9 cellular contexts compared by ENCODE assay signal in the genomic region with DNA sequence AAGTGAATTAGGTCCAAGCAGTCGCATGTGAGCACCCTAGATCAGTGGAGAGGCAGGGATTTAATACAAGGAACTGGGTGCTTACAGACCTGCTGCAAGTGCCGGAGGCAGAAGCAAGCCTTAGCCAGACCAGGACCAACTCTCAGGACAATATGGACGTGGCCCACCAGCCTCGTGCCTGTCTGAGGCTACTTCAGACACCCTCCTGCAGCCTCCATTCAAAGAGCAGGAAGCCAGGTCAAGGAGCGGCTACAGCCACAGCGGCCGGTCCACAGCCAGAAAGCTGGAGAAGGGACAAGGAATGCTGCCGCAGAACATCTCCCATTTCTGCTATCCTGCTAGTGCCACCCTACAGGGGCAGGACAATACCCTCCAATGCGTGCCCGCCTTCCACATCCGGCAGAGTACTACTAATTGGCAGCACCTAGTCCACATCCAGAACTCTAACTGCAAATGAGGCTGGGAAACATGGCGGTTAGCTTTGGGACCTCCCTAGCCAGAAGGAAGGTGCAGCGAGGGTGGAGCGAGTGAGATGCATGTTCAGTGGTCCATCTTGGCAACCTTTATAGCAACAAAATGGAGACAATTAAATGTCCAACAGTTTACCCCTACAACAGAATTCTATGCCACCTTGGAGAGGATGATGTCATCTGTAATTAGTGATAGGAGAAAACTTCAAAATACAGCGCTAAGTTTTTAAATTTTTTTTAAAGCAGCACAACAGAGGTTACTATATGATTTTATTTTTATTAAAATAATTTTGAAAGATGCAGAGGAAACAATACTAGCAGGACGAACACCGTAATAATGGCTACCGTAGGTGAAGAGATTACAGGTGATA. TPM values are rescaled to one million over a fixed set of nuclear protein-coding genes. Genes with fewer than 3 reads are reported as not detected.
DNase-seq lines count a peak whose midpoint lies in the region; ATAC-seq, FAIRE-seq and TF ChIP-seq lines count a peak whose summit lies in the region.
"Had no signal": no experiment of that assay in that cellular context is flagged by ENCODE, and none has a peak within 500 bp of the region (broad histone marks: within the 10 kb centered on the region; RNA-seq: fewer than 3 reads in every experiment).

No MANE protein-coding gene starts in this region.

- H3K27ac ChIP-seq in GM23338 (ENCODE audit: low read depth), result no peak overlapping the region
- peak overlapping the region in 3 of 4 donors; percentile 19 to 69 (median 48) for H3K27ac ChIP-seq in Peyer's patch
- H3K27ac ChIP-seq in esophagus squamous epithelium, result peak overlapping the region; percentile 46 to 86 (median 84)
- peak overlapping the region; percentile 84 to 97 (median 88) for H3K27ac ChIP-seq in sigmoid colon
- H3K27ac ChIP-seq in small intestine (ENCODE audit: low read depth in 1 of 2, low read length in 1 of 2), result no peak overlapping the region

- DNase-seq in GM23338 (ENCODE audit: low spot score), result no peak
- no peak for DNase-seq in Peyer's patch
- no peak for DNase-seq in esophagus squamous epithelium (lab: John Stamatoyannopoulos, UW)
- DNase-seq in sigmoid colon, result peak; percentile 56
- DNase-seq in H54 (ENCODE audit: insufficient read length, low spot score), result no peak
- DNase-seq in GM10266 (ENCODE audit: extremely low spot score), result no peak
- DNase-seq in small intestine, result no peak
- DNase-seq in Ammon's horn (ENCODE audit: low spot score), result no peak

- TF ChIP-seq EP300 in sigmoid colon (IDR thresholded peaks at IDR 0.05), result no peak

- peaks cover 19% of the 10 kb centered on the region for H3K4me1 ChIP-seq in GM23338 (ENCODE audit: insufficient read depth)
- H3K4me1 ChIP-seq in Peyer's patch, result peaks cover 0 to 32% (median 0%) of the 10 kb centered on the region in 4 donors
- peaks cover 15 to 54% (median 16%) of the 10 kb centered on the region in 3 donors for H3K4me1 ChIP-seq in esophagus squamous epithelium
- H3K4me1 ChIP-seq in sigmoid colon, result peaks cover 0 to 81% (median 59%) of the 10 kb centered on the region in 4 donors
- peaks cover 0 to 9% of the 10 kb centered on the region in 2 donors for H3K4me1 ChIP-seq in small intestine (ENCODE audit: control insufficient read depth in 2 of 2, insufficient read depth in 1 of 2, low read depth in 1 of 2, low read length in 1 of 2)

- H2AFZ ChIP-seq in GM23338, result peak overlapping the region; percentile 83

- no peak for ATAC-seq in GM23338

- peaks cover 19% of the 10 kb centered on the region for H3K4me1 Mint-ChIP-seq in GM23338

- peaks cover 22% of the 10 kb centered on the region for H3K36me3 Mint-ChIP-seq in GM23338 (ENCODE audit: low read depth)

- FAIRE-seq in H54 (lab: Jason Lieb, UNC) (no peak), small intestine (lab: Jason Lieb, UNC) (no peak)

- H3K9me3 Mint-ChIP-seq in GM23338, result no peaks in the 10 kb centered on the region

- peaks cover 29% of the 10 kb centered on the region for H3K79me2 ChIP-seq in GM23338 (replicated peaks; ENCODE audit: insufficient read depth)

- peak overlapping the region; percentile 94 for H3K4me3 Mint-ChIP-seq in GM23338

- peaks cover 12% of the 10 kb centered on the region for H4K20me1 ChIP-seq in GM23338 (replicated peaks; ENCODE audit: insufficient read depth)

- H3K27me3 ChIP-seq in GM23338 (ENCODE audit: insufficient read depth) (no peaks in the 10 kb centered on the region), Peyer's patch (no peaks in the 10 kb centered on the region), esophagus squamous epithelium (no peaks in the 10 kb centered on the region), sigmoid colon (no peaks in the 10 kb centered on the region), small intestine (ENCODE audit: control insufficient read depth in 2 of 2, insufficient read depth in 2 of 2, low read length in 2 of 2) (no peaks in the 10 kb centered on the region)

- no peaks in the 10 kb centered on the region for H3F3A ChIP-seq in GM23338 (replicated peaks; ENCODE audit: low read depth)

- TF ChIP-seq POLR2A in Peyer's patch (IDR thresholded peaks at IDR 0.05) (no peak), esophagus squamous epithelium (IDR thresholded peaks at IDR 0.05) (no peak), sigmoid colon (IDR thresholded peaks at IDR 0.05) (no peak), H54 (IDR thresholded peaks at IDR 0.05; ENCODE audit: low read depth, low read length) (no peak)

- TF ChIP-seq CTCF in GM23338 (conservative IDR thresholded peaks at IDR 0.05; ENCODE audit: low read depth in 2 of 2), result no peak
- TF ChIP-seq CTCF in Peyer's patch (IDR thresholded peaks at IDR 0.05), result no peak
- TF ChIP-seq CTCF in esophagus squamous epithelium (IDR thresholded peaks at IDR 0.05), result no peak
- no peak for TF ChIP-seq CTCF in sigmoid colon (IDR thresholded peaks at IDR 0.05)
- TF ChIP-seq CTCF in GM10266 (IDR thresholded peaks at IDR 0.05; ENCODE audit: control insufficient read depth, insufficient read depth, low read depth, missing control alignments), result no peak

- peak overlapping the region; percentile 40; the same call in 1 of the 2 replicates for H3K27ac Mint-ChIP-seq in GM23338

- no peaks in the 10 kb centered on the region for H3K9me3 ChIP-seq in Peyer's patch
- H3K9me3 ChIP-seq in esophagus squamous epithelium, result no peaks in the 10 kb centered on the region
- H3K9me3 ChIP-seq in sigmoid colon, result no peaks in the 10 kb centered on the region
- H3K9me3 ChIP-seq in small intestine (ENCODE audit: control insufficient read depth, low read depth), result no peaks in the 10 kb centered on the region

- H3K36me3 ChIP-seq in GM23338 (ENCODE audit: insufficient read depth) (no peaks in the 10 kb centered on the region; the same call in 1 of the 2 replicates), Peyer's patch (peaks cover 0 to 4% (median 0%) of the 10 kb centered on the region in 3 donors), esophagus squamous epithelium (peaks cover 0 to 12% (median 6%) of the 10 kb centered on the region in 3 donors), sigmoid colon (peaks cover 7 to 11% (median 10%) of the 10 kb centered on the region in 4 donors), small intestine (ENCODE audit: control insufficient read depth in 2 of 2, insufficient read depth in 2 of 2, low read length in 2 of 2) (no peaks in the 10 kb centered on the region)

- H3K27me3 Mint-ChIP-seq in GM23338 (ENCODE audit: insufficient read depth, low read depth, poor library complexity), result peaks cover 15% of the 10 kb centered on the region

- H3K4me2 ChIP-seq in GM23338, result peak overlapping the region; percentile 95

- intact Hi-C loops in esophagus squamous epithelium (cut with DNase I) (no loop called here), sigmoid colon (cut with DNase I) (loop anchor here (5.0 to 10.0 kb wide), 5 partner anchors 327 to 1817 kb away; partner anchors contain the start of genes MELK, POLR1E, SHB and TOMM5)

- H3K4me3 ChIP-seq in GM23338, result peak overlapping the region; percentile 95
- peak overlapping the region in 1 of 4 donors; percentile 64 for H3K4me3 ChIP-seq in Peyer's patch
- H3K4me3 ChIP-seq in esophagus squamous epithelium, result no peak overlapping the region
- peak overlapping the region in 2 of 4 donors; percentile 77 to 88 for H3K4me3 ChIP-seq in sigmoid colon
- no peak overlapping the region for H3K4me3 ChIP-seq in small intestine (ENCODE audit: low read depth in 1 of 2, low read length in 2 of 2)

- WGBS in esophagus squamous epithelium, 2 donors, result 80 to 88% methylated on average over 13 to 17 of the region's 18 CpGs
- 86 to 89% methylated on average over 18 of the region's 18 CpGs for WGBS in sigmoid colon, 2 donors
- WGBS in small intestine, 3 donors, result 75 to 86% (median 84%) methylated on average over 18 of the region's 18 CpGs

- no peaks in the 10 kb centered on the region for H3K9me2 ChIP-seq in GM23338 (ENCODE audit: insufficient read depth)

TF ChIP-seq in GM23338, 12 proteins besides CTCF, POLR2A, EP300 and RAD21 (continues in another document):
- TF ChIP-seq NANOG (IDR thresholded peaks at IDR 0.05; ENCODE audit: borderline replicate concordance) (no peak), REST (IDR thresholded peaks at IDR 0.05; ENCODE audit: unreplicated experiment) (no peak), CREB1 (CRISPR knock-in tag; IDR thresholded peaks at IDR 0.05; ENCODE audit: low read depth) (no peak), JUNB (IDR thresholded peaks at IDR 0.05; ENCODE audit: unreplicated experiment) (no peak)

RNA-seq across cellular contexts. Expression of gene ALDH1B1, which starts 1.0 kb away (rescaled TPM):
- total RNA-seq in GM23338 (2014; rRNA removed; shearing (Covaris generic)), result 74.8 and 79.7 TPM in 2 replicates
- polyA plus RNA-seq in GM23338 (2016; fragmentation: Nextera tagmentation; extraction: Ambion mirVana) (35.5 and 37.5 TPM in 2 replicates), sigmoid colon (10 to 100 TPM; 19.2 to 45.0 (median 24.0) TPM), small intestine (10 to 100 TPM in 1 of 3 donors, 1 to 10 TPM in 2; 4.2 to 60.9 (median 6.8) TPM)
- total RNA-seq in Peyer's patch (10 to 100 TPM; 14.7 to 42.0 (median 37.0) TPM), esophagus squamous epithelium (10 to 100 TPM in 2 of 4 donors, 1 to 10 TPM in 2; 1.6 to 23.7 (median 7.7) TPM), sigmoid colon (100 to 1,000 TPM in 2 of 4 donors, 10 to 100 TPM in 2; 35.7 to 162 (median 101) TPM)

RNA-seq across cellular contexts. Expression of gene IGFBPL1, which starts 32.8 kb away (rescaled TPM):
- total RNA-seq in GM23338 (2014; rRNA removed; shearing (Covaris generic)), result 75.6 and 78.5 TPM in 2 replicates
- polyA plus RNA-seq in GM23338 (2016; fragmentation: Nextera tagmentation; extraction: Ambion mirVana) (9.4 and 9.6 TPM in 2 replicates), sigmoid colon (under 1 TPM in 1 of 3 donors, not detected in 2; 0.23 TPM), small intestine (under 1 TPM in 1 of 3 donors, not detected in 2; 0.95 TPM)
- total RNA-seq in Peyer's patch (1 to 10 TPM in 2 of 4 donors, not detected in 2; 1.2 to 1.4 TPM), esophagus squamous epithelium (not detected), sigmoid colon (1 to 10 TPM in 2 of 4 donors, under 1 TPM in 1, not detected in 1; 0.36 to 2.2 (median 1.4) TPM)
- total RNA-seq: mononuclear cell had no signal

Comparison
In these comparisons a context has a peak if more than half of its experiments do, and no peak if none do; other contexts are left out.
1. H3K27ac ChIP-seq: peak in Peyer's patch (3 of 4), esophagus squamous epithelium (4 of 4) and sigmoid colon (4 of 4); none in GM23338 (single experiment) and small intestine (0 of 2).
2. RNA of gene IGFBPL1, which starts 32.8 kb away (total RNA-seq): 75.6 to 78.5 TPM in GM23338; 0.36 to 2.2 TPM in sigmoid colon, 1.2 to 1.4 TPM in Peyer's patch and not detected in esophagus squamous epithelium; every median in the first group is over 10 times any median in the second.